ENCODE assay signal across 20 cellular contexts in the genomic region with DNA sequence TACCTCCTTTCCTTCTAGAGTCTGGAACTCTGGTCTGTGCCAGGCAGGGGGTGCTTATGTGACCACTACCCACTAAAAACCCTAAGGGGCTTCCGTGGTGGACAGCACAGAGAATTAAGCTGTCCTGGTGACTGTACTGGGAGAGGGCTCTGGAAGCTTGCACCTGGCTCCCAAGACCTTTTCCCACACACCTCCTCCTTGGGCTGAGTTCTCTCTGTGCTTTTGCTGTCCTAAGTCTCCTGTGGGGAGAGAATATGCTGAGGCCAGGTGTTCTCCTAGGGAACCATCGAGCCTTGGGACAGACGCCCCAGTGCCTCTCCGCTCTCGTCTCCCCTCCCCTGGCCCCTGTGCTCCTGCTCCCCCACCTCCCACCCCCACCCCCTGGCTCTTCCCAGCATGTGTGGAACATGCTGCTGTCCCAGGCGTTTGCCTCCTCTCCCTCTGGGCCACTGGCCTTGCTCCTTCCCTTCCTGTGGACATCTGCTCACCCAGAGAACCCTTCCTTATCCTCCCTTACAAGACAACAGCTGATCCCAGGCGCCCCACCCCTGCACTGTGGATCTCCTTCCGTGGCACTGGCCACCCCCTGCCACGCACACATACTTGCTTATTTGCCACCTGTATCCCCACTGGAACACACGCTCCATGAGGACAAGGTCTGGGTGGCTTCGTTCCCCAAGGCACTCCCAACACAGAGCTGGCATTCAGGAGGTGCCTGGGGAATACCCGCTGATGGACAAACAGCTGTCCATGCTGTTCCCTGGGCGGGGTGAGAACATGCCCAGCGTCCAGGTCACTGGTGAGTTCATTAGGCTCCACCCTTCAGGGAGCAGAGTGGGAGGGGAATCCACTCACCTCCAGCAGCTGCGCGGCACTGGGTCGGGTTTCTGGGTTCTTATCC.
DNase-seq lines count a peak whose midpoint lies in the region; ATAC-seq and TF ChIP-seq lines count a peak whose summit lies in the region.
"Had no signal": no experiment of that assay in that cellular context is flagged by ENCODE, and none has a peak within 500 bp of the region (broad histone marks: within the 10 kb centered on the region; RNA-seq: fewer than 3 reads in every experiment).

No MANE protein-coding gene starts in this region.

- H3K4me1 Mint-ChIP-seq in activated naive CD8-positive, alpha-beta T cell (ENCODE audit: low read depth): peaks cover 38% of the 10 kb centered on the region
- peaks cover 46% of the 10 kb centered on the region for H3K4me1 Mint-ChIP-seq in activated naive CD8-positive, alpha-beta T cell treated with anti-CD3 and anti-CD28 coated beads, Interleukin-2, amount 50 U/mL, for 24 hours
- H3K4me1 Mint-ChIP-seq in activated T-helper 17 cell treated with anti-CD3 and anti-CD28 coated beads, Interleukin-2, amount 50 U/mL, for 72 hours: peaks cover 27% of the 10 kb centered on the region
- H3K4me1 Mint-ChIP-seq in memory B cell: peaks cover 17% of the 10 kb centered on the region
- H3K4me1 Mint-ChIP-seq in stimulated activated effector memory CD8-positive, alpha-beta T cell treated with anti-CD3 and anti-CD28 coated beads, Interleukin-12 subunit alpha, Interleukin-12 subunit beta, amount 100 ng/mL, for 72 hours: peaks cover 63% of the 10 kb centered on the region

- H3K36me3 ChIP-seq in tibial artery: no peaks in the 10 kb centered on the region

- no peak for DNase-seq in activated naive CD8-positive, alpha-beta T cell treated with anti-CD3 and anti-CD28 coated beads, Interleukin-2, amount 50 U/mL, for 24 hours
- no peak for DNase-seq in memory B cell (ENCODE audit: low spot score in 2 of 2)
- no peak for DNase-seq in stimulated activated effector memory CD8-positive, alpha-beta T cell treated with anti-CD3 and anti-CD28 coated beads, Interleukin-12 subunit alpha, Interleukin-12 subunit beta, amount 100 ng/mL, for 72 hours (ENCODE audit: low spot score in 2 of 2)
- no peak for DNase-seq in DMS53 (lab: John Stamatoyannopoulos, UW)
- DNase-seq in effector CD8-positive, alpha-beta T cell (lab: John Stamatoyannopoulos, UW): no peak
- DNase-seq in tibial artery: no peak
- DNase-seq: ACHN; activated CD4-positive, alpha-beta T cell treated with anti-CD3 and anti-CD28 coated beads for 1 hour; activated T-cell treated with anti-CD3 and anti-CD28 coated beads, Interleukin-2, amount 50 U/mL, for 1 hour; amniotic stem cell; foreskin fibroblast; GM23248; left lung; naive B cell; NCI-H1436; NCI-H2227 treated with DMSO at 0.1 percent for 48 hours; NK-92 treated with Interleukin-12 subunit alpha and Interleukin-12 subunit beta, amount 100 ng/mL, for 24 hours had no signal

- H3K27ac Mint-ChIP-seq in activated naive CD8-positive, alpha-beta T cell: peak overlapping the region; percentile 46
- no peak overlapping the region for H3K27ac Mint-ChIP-seq in activated naive CD8-positive, alpha-beta T cell treated with anti-CD3 and anti-CD28 coated beads, Interleukin-2, amount 50 U/mL, for 24 hours
- peak overlapping the region; percentile 78 for H3K27ac Mint-ChIP-seq in activated T-helper 17 cell treated with anti-CD3 and anti-CD28 coated beads, Interleukin-2, amount 50 U/mL, for 72 hours
- H3K27ac Mint-ChIP-seq in memory B cell: peak overlapping the region; percentile 36
- H3K27ac Mint-ChIP-seq in stimulated activated effector memory CD8-positive, alpha-beta T cell treated with anti-CD3 and anti-CD28 coated beads, Interleukin-12 subunit alpha, Interleukin-12 subunit beta, amount 100 ng/mL, for 72 hours: peak overlapping the region; percentile 87
- H3K27ac Mint-ChIP-seq: naive B cell had no signal

- no peaks in the 10 kb centered on the region for H3K27me3 ChIP-seq in tibial artery
- H3K27me3 ChIP-seq: left lung had no signal

- no peak overlapping the region for H3K4me3 Mint-ChIP-seq in activated naive CD8-positive, alpha-beta T cell
- H3K4me3 Mint-ChIP-seq in activated naive CD8-positive, alpha-beta T cell treated with anti-CD3 and anti-CD28 coated beads, Interleukin-2, amount 50 U/mL, for 24 hours: no peak overlapping the region
- no peak overlapping the region for H3K4me3 Mint-ChIP-seq in activated T-helper 17 cell treated with anti-CD3 and anti-CD28 coated beads, Interleukin-2, amount 50 U/mL, for 72 hours
- no peak overlapping the region for H3K4me3 Mint-ChIP-seq in memory B cell
- no peak overlapping the region for H3K4me3 Mint-ChIP-seq in stimulated activated effector memory CD8-positive, alpha-beta T cell treated with anti-CD3 and anti-CD28 coated beads, Interleukin-12 subunit alpha, Interleukin-12 subunit beta, amount 100 ng/mL, for 72 hours
- H3K4me3 Mint-ChIP-seq: naive B cell had no signal

- no peak for ATAC-seq in activated naive CD8-positive, alpha-beta T cell treated with anti-CD3 and anti-CD28 coated beads, Interleukin-2, amount 50 U/mL, for 24 hours
- no peak for ATAC-seq in activated T-helper 17 cell treated with anti-CD3 and anti-CD28 coated beads, Interleukin-2, amount 50 U/mL, for 72 hours (replicated peaks)
- no peak for ATAC-seq in memory B cell (ENCODE audit: low read depth)
- ATAC-seq in stimulated activated effector memory CD8-positive, alpha-beta T cell treated with anti-CD3 and anti-CD28 coated beads, Interleukin-12 subunit alpha, Interleukin-12 subunit beta, amount 100 ng/mL, for 72 hours: no peak
- ATAC-seq: GM12878, left lung had no signal

- H3K4me1 ChIP-seq in tibial artery: peaks cover 0 to 33% (median 16%) of the 10 kb centered on the region in 4 donors

- intact Hi-C loops in tibial artery (cut with DNase I; ENCODE audit: low total_unique reads): loop anchor here (5.0 kb wide), 1 partner anchor 182 kb away; no protein-coding TSS in a partner anchor

- no peaks in the 10 kb centered on the region for H3K27me3 Mint-ChIP-seq in activated naive CD8-positive, alpha-beta T cell
- no peaks in the 10 kb centered on the region for H3K27me3 Mint-ChIP-seq in activated naive CD8-positive, alpha-beta T cell treated with anti-CD3 and anti-CD28 coated beads, Interleukin-2, amount 50 U/mL, for 24 hours
- H3K27me3 Mint-ChIP-seq in activated T-helper 17 cell treated with anti-CD3 and anti-CD28 coated beads, Interleukin-2, amount 50 U/mL, for 72 hours: no peaks in the 10 kb centered on the region
- no peaks in the 10 kb centered on the region for H3K27me3 Mint-ChIP-seq in memory B cell
- H3K27me3 Mint-ChIP-seq: naive B cell had no signal

- no peak overlapping the region for H3K27ac ChIP-seq in tibial artery
- H3K27ac ChIP-seq: left lung had no signal

- no peak overlapping the region for H3K4me3 ChIP-seq in tibial artery
- H3K4me3 ChIP-seq: GM12878, GM23248, left lung had no signal

- H3K9me3 ChIP-seq in tibial artery: no peaks in the 10 kb centered on the region
- H3K9me3 ChIP-seq: left lung had no signal

- H3K36me3 Mint-ChIP-seq in activated naive CD8-positive, alpha-beta T cell: no peaks in the 10 kb centered on the region
- peaks cover 27% of the 10 kb centered on the region for H3K36me3 Mint-ChIP-seq in activated naive CD8-positive, alpha-beta T cell treated with anti-CD3 and anti-CD28 coated beads, Interleukin-2, amount 50 U/mL, for 24 hours (ENCODE audit: low read depth)
- H3K36me3 Mint-ChIP-seq in activated T-helper 17 cell treated with anti-CD3 and anti-CD28 coated beads, Interleukin-2, amount 50 U/mL, for 72 hours (ENCODE audit: low read depth): peaks cover 85% of the 10 kb centered on the region
- H3K36me3 Mint-ChIP-seq in memory B cell: peaks cover 19% of the 10 kb centered on the region
- H3K36me3 Mint-ChIP-seq in stimulated activated effector memory CD8-positive, alpha-beta T cell treated with anti-CD3 and anti-CD28 coated beads, Interleukin-12 subunit alpha, Interleukin-12 subunit beta, amount 100 ng/mL, for 72 hours: peaks cover 100% of the 10 kb centered on the region

- no peaks in the 10 kb centered on the region for H3K9me3 Mint-ChIP-seq in activated naive CD8-positive, alpha-beta T cell (ENCODE audit: low read depth)
- no peaks in the 10 kb centered on the region for H3K9me3 Mint-ChIP-seq in activated naive CD8-positive, alpha-beta T cell treated with anti-CD3 and anti-CD28 coated beads, Interleukin-2, amount 50 U/mL, for 24 hours
- H3K9me3 Mint-ChIP-seq in activated T-helper 17 cell treated with anti-CD3 and anti-CD28 coated beads, Interleukin-2, amount 50 U/mL, for 72 hours: no peaks in the 10 kb centered on the region
- H3K9me3 Mint-ChIP-seq in memory B cell: no peaks in the 10 kb centered on the region
- H3K9me3 Mint-ChIP-seq in stimulated activated effector memory CD8-positive, alpha-beta T cell treated with anti-CD3 and anti-CD28 coated beads, Interleukin-12 subunit alpha, Interleukin-12 subunit beta, amount 100 ng/mL, for 72 hours: no peaks in the 10 kb centered on the region
- H3K9me3 Mint-ChIP-seq: naive B cell had no signal

- TF ChIP-seq CTCF in tibial artery (IDR thresholded peaks at IDR 0.05): no peak
